In the genomic region with DNA sequence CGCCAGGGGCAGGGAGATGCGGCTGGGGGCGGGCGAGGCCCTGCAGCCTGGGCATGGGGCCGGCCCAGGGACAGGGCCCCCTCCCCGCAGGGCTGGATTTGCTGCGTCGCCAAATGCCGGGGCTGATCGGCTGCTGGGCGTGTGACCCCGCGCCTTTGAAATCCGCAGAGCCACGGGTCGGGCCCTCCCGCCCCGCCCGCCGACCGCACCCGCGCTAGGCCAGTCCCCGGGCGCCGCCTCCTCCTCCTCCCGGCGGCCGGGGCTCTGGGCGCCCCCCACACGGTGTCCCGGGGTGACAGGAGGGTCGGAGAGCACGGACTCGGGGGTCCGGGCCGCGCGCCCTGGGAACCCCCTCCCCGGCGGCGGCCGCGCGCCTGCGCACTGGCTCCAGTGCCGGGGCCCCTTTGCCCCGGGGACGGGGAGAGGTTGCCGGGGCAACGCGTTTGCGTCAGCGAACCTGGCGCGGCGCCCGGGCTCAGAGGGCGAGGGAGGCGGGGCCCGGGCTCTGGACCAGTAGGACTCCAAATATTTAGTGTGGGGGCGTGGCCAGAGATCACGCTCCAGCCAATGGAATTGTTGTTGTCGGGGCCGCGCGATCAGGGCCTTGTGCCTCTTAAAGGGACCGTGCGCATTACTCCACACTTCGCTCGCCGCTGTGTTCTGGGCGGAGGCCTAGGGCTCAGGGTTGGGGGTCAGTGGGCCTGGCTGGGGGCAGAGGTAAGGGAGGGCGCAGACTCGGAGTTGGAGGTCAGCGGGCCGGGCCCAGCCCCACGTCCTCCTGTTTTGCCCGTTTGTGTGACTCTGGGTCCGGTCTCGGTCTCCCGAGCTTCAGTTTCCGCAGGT, we compare ENCODE assay signal across 8 cellular contexts. TPM values are rescaled to one million over a fixed set of nuclear protein-coding genes. Genes with fewer than 3 reads are reported as not detected.
A peak's percentile ranks its signal among the peaks of the same experiment; 100 is the strongest.
DNase-seq lines count a peak whose midpoint lies in the region; ATAC-seq and TF ChIP-seq lines count a peak whose summit lies in the region.

No MANE protein-coding gene starts in this region.

- POLR2A ChIA-PET in T-cell (lab: Charles Lee), result interaction anchor here (0.7 to 1.2 kb wide), 2 partner anchors 12 to 19 kb away, joined by 3 to 5 read pairs; no protein-coding TSS in a partner anchor

- H3K36me3 Mint-ChIP-seq in T-cell, result no peaks in the 10 kb centered on the region

- TF ChIP-seq CTCF in GM13976 (IDR thresholded peaks at IDR 0.05; ENCODE audit: borderline replicate concordance, control extremely low read depth, extremely low read depth, insufficient read depth, missing control alignments) (no peak), upper lobe of right lung (IDR thresholded peaks at IDR 0.05) (no peak)

- H3K27ac Mint-ChIP-seq in T-cell, result peak overlapping the region; percentile 95 to 98

- peaks cover 55% of the 10 kb centered on the region for H3K4me1 ChIP-seq in upper lobe of right lung

- no peaks in the 10 kb centered on the region for H3K27me3 Mint-ChIP-seq in T-cell

- peak overlapping the region; percentile 99 for H3K27ac ChIP-seq in upper lobe of right lung

- peak overlapping the region; percentile 64 for H3K4me3 ChIP-seq in upper lobe of right lung

- H3K4me1 Mint-ChIP-seq in T-cell, result peaks cover 36 to 52% (median 46%) of the 10 kb centered on the region in 3 donors

- no peaks in the 10 kb centered on the region for H3K9me3 ChIP-seq in upper lobe of right lung

- no peaks in the 10 kb centered on the region for H3K9me3 Mint-ChIP-seq in T-cell

- no peaks in the 10 kb centered on the region for H3K27me3 ChIP-seq in upper lobe of right lung

- H3K36me3 ChIP-seq in upper lobe of right lung, result no peaks in the 10 kb centered on the region

- CTCF ChIA-PET in T-cell (lab: Charles Lee), result interaction anchor here in 1 of 2 donors (0.7 kb wide), 1 partner anchor 98 kb away, joined by 3 read pairs; no protein-coding TSS in a partner anchor

- in situ Hi-C loops in GM13976 (cut with MboI; ENCODE audit: low sequenced_read_pairs, unreplicated experiment), result no loop called here

- DNase-seq in GM13976 (ENCODE audit: low spot score) (peak; percentile 99), NCI-H146 (lab: John Stamatoyannopoulos, UW) (peak; percentile 97), T-cell (peak; percentile 98 to 100 (median 99)), amniotic epithelial cell (ENCODE audit: low read depth) (peak; percentile 96), left cardiac atrium (peak; percentile 99), posterior vena cava (ENCODE audit: low spot score) (peak; percentile 100), upper lobe of right lung (peak; percentile 99)

- intact Hi-C loops in left cardiac atrium (cut with DNase I) (no loop called here), posterior vena cava (cut with DNase I) (loop anchor here in 1 of 2 donors (5.0 kb wide), 1 partner anchor 39 kb away; no protein-coding TSS in a partner anchor), upper lobe of right lung (cut with DNase I) (no loop called here)

- ATAC-seq in HG02852 (IDR thresholded peaks at IDR 0.05; ENCODE audit: unreplicated experiment) (peak; percentile 75), T-cell (replicated peaks in 1 of 4) (peak; percentile 88 to 93 (median 90)), left cardiac atrium (peak; percentile 88 to 90), upper lobe of right lung (peak; percentile 88)

- H3K4me3 Mint-ChIP-seq in T-cell, result peak overlapping the region; percentile 88 to 89 (median 89)

RNA-seq across cellular contexts. Expression of a gene that starts 10.3 kb away (rescaled TPM):
- 100 to 1,000 TPM; 196 to 242 (median 234) TPM for total RNA-seq in T-cell
- 100 to 1,000 TPM; 127 to 174 TPM for total RNA-seq in left cardiac atrium
- 100 to 1,000 TPM in 1 of 2 donors, 10 to 100 TPM in 1; 99.6 to 126 TPM for total RNA-seq in posterior vena cava
- 314 TPM for total RNA-seq in upper lobe of right lung

RNA-seq across cellular contexts. Expression of a gene that starts 34.8 kb away (rescaled TPM):
- total RNA-seq in T-cell (100 to 1,000 TPM in 4 of 5 donors, 10 to 100 TPM in 1; 98.6 to 162 (median 142) TPM), left cardiac atrium (10 to 100 TPM; 24.9 to 28.6 TPM), posterior vena cava (10 to 100 TPM; 55.8 to 57.1 TPM), upper lobe of right lung (58.8 TPM)

RNA-seq across cellular contexts. Expression of a gene that starts 35.4 kb away (rescaled TPM):
- total RNA-seq in T-cell (10 to 100 TPM; 14.0 to 23.5 (median 19.7) TPM), left cardiac atrium (1 to 10 TPM in 1 of 2 donors, under 1 TPM in 1; 0.89 to 2.3 TPM), posterior vena cava (1 to 10 TPM in 1 of 2 donors, under 1 TPM in 1; 0.90 to 2.4 TPM), upper lobe of right lung (6.8 TPM)

RNA-seq across cellular contexts. Expression of a gene that starts 45.8 kb away (rescaled TPM):
- 10 to 100 TPM; 52.2 to 79.8 (median 73.6) TPM for total RNA-seq in T-cell
- total RNA-seq in left cardiac atrium, result 10 to 100 TPM; 51.4 to 54.3 TPM
- total RNA-seq in posterior vena cava, result 10 to 100 TPM; 44.6 to 52.1 TPM
- 56.5 TPM for total RNA-seq in upper lobe of right lung

Comparison
In these comparisons a context has a peak if more than half of its experiments do, and no peak if none do; other contexts are left out.
1. Peak in every context shown above with its lines: DNase-seq, ATAC-seq, H3K4me3 ChIP-seq and H3K27ac ChIP-seq.